In genomic region chr5:96663608-96664007, GRCh38 we compare ENCODE assay signal across 1 cellular context.
TF ChIP-seq lines count a peak whose summit lies in the region.

No MANE protein-coding gene starts in this region.

TF ChIP-seq in HepG2, 621 proteins besides CTCF, POLR2A, EP300 and RAD21:
- TF ChIP-seq CERS6 (CRISPR knock-in tag; IDR thresholded peaks at IDR 0.05) (no peak), ZNF556 (CRISPR knock-in tag; IDR thresholded peaks at IDR 0.05; ENCODE audit: borderline replicate concordance) (no peak), ZBTB46 (CRISPR knock-in tag; IDR thresholded peaks at IDR 0.05; ENCODE audit: borderline replicate concordance) (no peak), ZFP90 (CRISPR knock-in tag; IDR thresholded peaks at IDR 0.05; ENCODE audit: borderline replicate concordance) (0 out of 2 replicates have a peak, but pooled peaks have one; percentile 12)
- TF ChIP-seq, protein P1, sequence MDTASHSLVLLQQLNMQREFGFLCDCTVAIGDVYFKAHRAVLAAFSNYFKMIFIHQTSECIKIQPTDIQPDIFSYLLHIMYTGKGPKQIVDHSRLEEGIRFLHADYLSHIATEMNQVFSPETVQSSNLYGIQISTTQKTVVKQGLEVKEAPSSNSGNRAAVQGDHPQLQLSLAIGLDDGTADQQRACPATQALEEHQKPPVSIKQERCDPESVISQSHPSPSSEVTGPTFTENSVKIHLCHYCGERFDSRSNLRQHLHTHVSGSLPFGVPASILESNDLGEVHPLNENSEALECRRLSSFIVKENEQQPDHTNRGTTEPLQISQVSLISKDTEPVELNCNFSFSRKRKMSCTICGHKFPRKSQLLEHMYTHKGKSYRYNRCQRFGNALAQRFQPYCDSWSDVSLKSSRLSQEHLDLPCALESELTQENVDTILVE (CRISPR knock-in tag; IDR thresholded peaks at IDR 0.05), result no peak
